14 cellular contexts compared by ENCODE assay signal in the genomic region with DNA sequence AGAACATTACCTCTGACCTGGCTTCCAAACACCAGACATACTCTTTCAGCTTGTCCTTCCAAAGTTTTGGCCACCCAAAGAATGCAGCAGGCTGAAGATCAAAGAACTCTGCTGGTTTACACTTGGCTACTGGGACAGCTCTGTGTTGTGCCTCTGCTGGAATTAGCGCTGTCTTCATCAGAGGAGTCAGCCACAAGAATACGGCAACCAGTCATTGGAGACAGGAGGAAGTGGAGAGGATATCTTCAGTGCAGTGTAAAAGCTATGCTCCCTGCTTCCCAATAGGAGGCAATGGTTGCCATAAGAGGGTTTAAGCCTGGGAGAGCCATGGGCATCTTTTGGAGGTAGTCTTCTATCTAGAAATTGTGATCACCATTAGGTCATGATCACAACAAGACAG.
DNase-seq lines count a peak whose midpoint lies in the region; ATAC-seq and TF ChIP-seq lines count a peak whose summit lies in the region.
"Had no signal": no experiment of that assay in that cellular context is flagged by ENCODE, and none has a peak within 500 bp of the region (broad histone marks: within the 10 kb centered on the region; RNA-seq: fewer than 3 reads in every experiment).

No MANE protein-coding gene starts in this region.

- H3K4me3 Mint-ChIP-seq in activated B cell treated with CpG ODN at 0.5 μM for 24 hours, result no peak overlapping the region
- H3K4me3 Mint-ChIP-seq: CD8-positive, alpha-beta memory T cell had no signal

- ATAC-seq in HCT116 (0 out of 2 replicates have a peak, but pooled peaks have one; percentile 22), activated B cell treated with CpG ODN at 0.5 μM for 24 hours (ENCODE audit: low read depth) (no peak), psoas muscle (peak; percentile 50 to 77 (median 64))

- H3K4me2 ChIP-seq in BLaER1 treated with 17β-estradiol and CSF1 and Interleukin-3, amounts not matched to agents 10 nM and 100 nM, result peak overlapping the region; percentile 63 to 96 (median 77)
- H3K4me2 ChIP-seq in HCT116 (ENCODE audit: low read length), result no peak overlapping the region
- H3K4me2 ChIP-seq: SK-N-SH had no signal

- intact Hi-C loops in HCT116 (cut with micrococcal nuclease) (no loop called here), activated B cell treated with CpG ODN at 0.5 μM for 24 hours (cut with micrococcal nuclease) (no loop called here), psoas muscle (cut with DNase I) (no loop called here), stomach (cut with DNase I; ENCODE audit: low total_unique reads) (no loop called here)

- peak overlapping the region; percentile 85 for H3K27ac Mint-ChIP-seq in activated B cell treated with CpG ODN at 0.5 μM for 24 hours
- H3K27ac Mint-ChIP-seq: CD8-positive, alpha-beta memory T cell had no signal

- H2AFZ ChIP-seq in HCT116 (ENCODE audit: low read depth, low read length, poor library complexity, severe bottlenecking), result no peak overlapping the region

- H3K4me3 ChIP-seq in BLaER1 treated with 17β-estradiol and CSF1 and Interleukin-3, amounts not matched to agents 10 nM and 100 nM, result peak overlapping the region in 7 of 10 experiments; percentile 32 to 64 (median 52); a peak in 12 of 20 replicates
- H3K4me3 ChIP-seq in HCT116 (replicated peaks in 1 of 2; ENCODE audit: low read depth in 1 of 2, low read length in 2 of 2) (no peak overlapping the region), psoas muscle (no peak overlapping the region), stomach (no peak overlapping the region)

- H3K27me3 ChIP-seq in BLaER1 treated with 17β-estradiol and CSF1 and Interleukin-3, amounts not matched to agents 10 nM and 100 nM, result no peaks in the 10 kb centered on the region
- H3K27me3 ChIP-seq in HCT116 (ENCODE audit: insufficient read depth, low read length) (no peaks in the 10 kb centered on the region), psoas muscle (ENCODE audit: insufficient read depth in 3 of 3, low read length in 2 of 3) (no peaks in the 10 kb centered on the region), stomach (no peaks in the 10 kb centered on the region)

- TF ChIP-seq RAD21 in HCT116 (IDR thresholded peaks at IDR 0.05; ENCODE audit: low read depth), result no peak

- H3K9ac ChIP-seq in BLaER1 treated with 17β-estradiol and CSF1 and Interleukin-3, amounts not matched to agents 10 nM and 100 nM, result peak overlapping the region in 8 of 11 experiments; percentile 11 to 79 (median 60); a peak in 11 of 22 replicates
- H3K9ac ChIP-seq in HCT116 (ENCODE audit: low read length), result no peak overlapping the region
- H3K9ac ChIP-seq: SK-N-SH had no signal

- WGBS in psoas muscle, 3 donors, result 34 to 58% (median 55%) methylated on average over 2 of the region's 2 CpGs
- WGBS in stomach, 5 donors, result 89 to 95% (median 91%) methylated on average over 2 of the region's 2 CpGs

- TF ChIP-seq EP300 in stomach (IDR thresholded peaks at IDR 0.05), result no peak

- POLR2A ChIA-PET in HCT116 (lab: Charles Lee) (no interaction called here), activated B cell treated with CpG ODN at 0.5 μM for 24 hours (lab: Charles Lee) (no interaction called here)

- H3K36me3 Mint-ChIP-seq in activated B cell treated with CpG ODN at 0.5 μM for 24 hours (ENCODE audit: low read depth), result peaks cover 3% of the 10 kb centered on the region
- H3K36me3 Mint-ChIP-seq: CD8-positive, alpha-beta memory T cell had no signal

- peak overlapping the region in 8 of 11 experiments; percentile 6 to 93 (median 79); a peak in 14 of 22 replicates for H3K27ac ChIP-seq in BLaER1 treated with 17β-estradiol and CSF1 and Interleukin-3, amounts not matched to agents 10 nM and 100 nM
- H3K27ac ChIP-seq in HCT116 (ENCODE audit: low read depth, low read length) (no peak overlapping the region), psoas muscle (peak overlapping the region; percentile 65), stomach (no peak overlapping the region)

- BruUV-seq in HCT116 (replicated peaks; lab: Mats Ljungman, UMichigan), result no TSS peak

- H3K36me3 ChIP-seq in BLaER1 treated with 17β-estradiol and CSF1 and Interleukin-3, amounts not matched to agents 10 nM and 100 nM, result no peaks in the 10 kb centered on the region
- no peaks in the 10 kb centered on the region for H3K36me3 ChIP-seq in HCT116 (ENCODE audit: control insufficient read depth in 1 of 2, insufficient read depth in 2 of 2, low read length in 2 of 2)
- no peaks in the 10 kb centered on the region for H3K36me3 ChIP-seq in psoas muscle (ENCODE audit: insufficient read depth in 1 of 2, low read depth in 1 of 2)
- H3K36me3 ChIP-seq in stomach, result no peaks in the 10 kb centered on the region
- H3K36me3 ChIP-seq: BE2C had no signal

- H3K4me1 ChIP-seq in BLaER1 treated with 17β-estradiol and CSF1 and Interleukin-3, amounts not matched to agents 10 nM and 100 nM, result peaks cover 42 to 81% (median 73%) of the 10 kb centered on the region in 10 experiments
- H3K4me1 ChIP-seq in HCT116 (ENCODE audit: control insufficient read depth in 1 of 2, insufficient read depth in 2 of 2, low read length in 2 of 2) (peaks cover 0 to 15% of the 10 kb centered on the region in 2 experiments; a peak in 1 of 4 replicates), psoas muscle (peaks cover 48% of the 10 kb centered on the region), stomach (peaks cover 0 to 4% (median 0%) of the 10 kb centered on the region in 4 donors)
- H3K4me1 ChIP-seq: BE2C had no signal

- no peaks in the 10 kb centered on the region for H4K20me1 ChIP-seq in BLaER1 treated with 17β-estradiol and CSF1 and Interleukin-3, amounts not matched to agents 10 nM and 100 nM
- H4K20me1 ChIP-seq in HCT116 (ENCODE audit: insufficient read depth), result no peaks in the 10 kb centered on the region

- CTCF ChIA-PET in HCT116 (lab: Charles Lee), result no interaction called here
- CTCF ChIA-PET in activated B cell treated with CpG ODN at 0.5 μM for 24 hours (lab: Charles Lee), result no interaction called here

- no peaks in the 10 kb centered on the region for H3K27me3 Mint-ChIP-seq in activated B cell treated with CpG ODN at 0.5 μM for 24 hours

- H3K79me2 ChIP-seq in HCT116 (ENCODE audit: insufficient read depth, low read length), result no peaks in the 10 kb centered on the region

- no peak for TF ChIP-seq POLR2A in HCT116 (IDR thresholded peaks at IDR 0.05; ENCODE audit: borderline replicate concordance, extremely low read depth, insufficient read depth, insufficient read length)
- TF ChIP-seq POLR2A in stomach (IDR thresholded peaks at IDR 0.05), result no peak

- H3K4me1 Mint-ChIP-seq in activated B cell treated with CpG ODN at 0.5 μM for 24 hours, result peaks cover 52% of the 10 kb centered on the region
- H3K4me1 Mint-ChIP-seq: CD8-positive, alpha-beta memory T cell had no signal

- TF ChIP-seq CTCF in HCT116 (IDR thresholded peaks at IDR 0.05 in 2 of 3, conservative IDR thresholded peaks at IDR 0.05 in 1 of 3; ENCODE audit: borderline replicate concordance in 1 of 3, insufficient read depth in 1 of 3, low read depth in 2 of 3, low read length in 2 of 3), result no peak
- TF ChIP-seq CTCF in activated B cell treated with CpG ODN at 0.5 μM for 24 hours (IDR thresholded peaks at IDR 0.05), result no peak
- no peak for TF ChIP-seq CTCF in psoas muscle (IDR thresholded peaks at IDR 0.05)
- no peak for TF ChIP-seq CTCF in stomach (IDR thresholded peaks at IDR 0.05)

- H3K9me2 ChIP-seq in HCT116 (ENCODE audit: insufficient read depth), result no peaks in the 10 kb centered on the region
- H3K9me2 ChIP-seq: SK-N-SH had no signal

- RAD21 ChIA-PET in HCT116 (lab: Charles Lee; ENCODE audit: low non-redundant PET in 1 of 2, low total read pairs in 2 of 2, uncharacterized antibody in 2 of 2, unreplicated experiment in 2 of 2), result no interaction called here

- H3K9me3 ChIP-seq in BLaER1 treated with 17β-estradiol and CSF1 and Interleukin-3, amounts not matched to agents 10 nM and 100 nM (replicated peaks in 1 of 11), result no peaks in the 10 kb centered on the region
- no peaks in the 10 kb centered on the region for H3K9me3 ChIP-seq in HCT116 (ENCODE audit: control insufficient read depth in 1 of 2, insufficient read depth in 1 of 2, low read depth in 1 of 2, low read length in 2 of 2)
- H3K9me3 ChIP-seq in psoas muscle, result no peaks in the 10 kb centered on the region
- no peaks in the 10 kb centered on the region for H3K9me3 ChIP-seq in stomach
- H3K9me3 ChIP-seq: BE2C, SK-N-SH had no signal

- H3K9me3 Mint-ChIP-seq in activated B cell treated with CpG ODN at 0.5 μM for 24 hours, result no peaks in the 10 kb centered on the region
- H3K9me3 Mint-ChIP-seq: CD8-positive, alpha-beta memory T cell had no signal

- DNase-seq in HCT116 (ENCODE audit: low read depth, low spot score), result no peak
- no peak for DNase-seq in activated B cell treated with CpG ODN at 0.5 μM for 24 hours
- no peak for DNase-seq in psoas muscle
- no peak for DNase-seq in anterior cingulate cortex (lab: John Stamatoyannopoulos, UW)
- no peak for DNase-seq in stimulated activated CD4-positive, alpha-beta T cell treated with anti-CD3 and anti-CD28 coated beads, Interleukin-2, amount 100 ng/mL, for 48 hours
- DNase-seq in stomach, result no peak
- no peak for DNase-seq in inferior parietal cortex (ENCODE audit: extremely low spot score)
- DNase-seq: ACHN; BE2C; CD8-positive, alpha-beta memory T cell; NCI-H146; NCI-H2081 treated with DMSO at 0.1 percent for 48 hours; SK-N-SH had no signal

TF ChIP-seq in HCT116, 20 proteins besides CTCF, POLR2A, EP300 and RAD21:
- no peak for TF ChIP-seq ZNF274 (IDR thresholded peaks at IDR 0.05; ENCODE audit: low read depth, low read length)

Comparison
In these comparisons a context has a peak if more than half of its experiments do, and no peak if none do; other contexts are left out.
1. H3K27ac ChIP-seq: peak in BLaER1 treated with 17β-estradiol and CSF1 and Interleukin-3, amounts not matched to agents 10 nM and 100 nM (8 of 11) and psoas muscle (single experiment); none in HCT116 (single experiment) and stomach (0 of 5).
2. H3K4me3 ChIP-seq: peak in BLaER1 treated with 17β-estradiol and CSF1 and Interleukin-3, amounts not matched to agents 10 nM and 100 nM (7 of 10); none in HCT116 (0 of 2), psoas muscle (single experiment) and stomach (0 of 4).